9 cellular contexts compared by ENCODE assay signal in the genomic region with DNA sequence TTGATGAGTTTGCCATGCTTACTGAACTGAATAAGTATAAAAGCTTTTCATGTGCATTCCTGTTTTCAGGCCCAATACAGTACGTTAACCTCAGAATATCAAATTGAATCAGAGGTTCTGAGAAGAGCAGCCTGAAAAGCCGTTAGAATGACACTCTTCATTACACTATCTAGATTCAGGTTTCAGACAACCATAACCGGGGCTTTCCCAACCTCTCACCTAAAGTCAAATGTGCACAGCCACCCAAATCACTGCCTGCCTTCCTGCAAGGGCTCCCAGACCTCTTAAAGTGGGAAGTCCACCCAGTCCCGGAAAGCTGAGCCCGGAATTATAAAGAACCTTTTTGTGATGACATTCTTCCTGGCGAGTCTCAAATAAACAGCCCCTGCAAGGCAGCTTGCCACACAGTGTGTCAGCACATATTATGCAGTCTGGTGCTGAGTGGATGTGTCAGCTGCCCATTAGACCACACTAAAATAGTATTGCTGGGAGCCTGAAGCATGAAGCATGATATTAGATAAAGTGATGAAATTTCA.
DNase-seq lines count a peak whose midpoint lies in the region; ATAC-seq and TF ChIP-seq lines count a peak whose summit lies in the region.
"Had no signal": no experiment of that assay in that cellular context is flagged by ENCODE, and none has a peak within 500 bp of the region (broad histone marks: within the 10 kb centered on the region; RNA-seq: fewer than 3 reads in every experiment).

No MANE protein-coding gene starts in this region.

- whole genome bisulfite sequencing in gastroesophageal sphincter (ENCODE audit: low coverage in 1 of 2), 2 donors: 61 to 81% methylated on average over 4 of the region's 6 CpGs

- peak; percentile 45 for DNase-seq in GM13977 (ENCODE audit: low spot score)
- DNase-seq in cerebellar cortex (ENCODE audit: low spot score): no peak
- DNase-seq in osteocyte (ENCODE audit: extremely low spot score, unreplicated experiment): no peak
- DNase-seq in NCI-H446 (lab: John Stamatoyannopoulos, UW): no peak
- no peak for DNase-seq in effector CD4-positive, alpha-beta T cell

- H3K27me3 ChIP-seq in gastroesophageal sphincter: no peaks in the 10 kb centered on the region

- H3K4me3 ChIP-seq in gastroesophageal sphincter: no peak overlapping the region

- no peaks in the 10 kb centered on the region for H3K9me3 ChIP-seq in gastroesophageal sphincter

- in situ Hi-C loops in GM13977 (cut with MboI; ENCODE audit: low pct_unique_long_range_greater_than_20kb, low sequenced_read_pairs, unreplicated experiment): no loop called here

- no peaks in the 10 kb centered on the region for H3K36me3 ChIP-seq in gastroesophageal sphincter

- TF ChIP-seq EP300 in gastroesophageal sphincter (IDR thresholded peaks at IDR 0.05): no peak

- H3K4me1 Mint-ChIP-seq in osteocyte (ENCODE audit: unreplicated experiment): peaks cover 13% of the 10 kb centered on the region

- no peak for TF ChIP-seq POLR2A in gastroesophageal sphincter (IDR thresholded peaks at IDR 0.05)

- H3K4me3 Mint-ChIP-seq in osteocyte (ENCODE audit: unreplicated experiment): no peak overlapping the region

- TF ChIP-seq CTCF in GM13977 (IDR thresholded peaks at IDR 0.05; ENCODE audit: extremely low read depth, insufficient read depth, missing control alignments) (no peak), gastroesophageal sphincter (IDR thresholded peaks at IDR 0.05) (no peak), osteocyte (IDR thresholded peaks at IDR 0.05) (no peak)

- no peak overlapping the region for H3K27ac ChIP-seq in gastroesophageal sphincter

- H3K36me3 Mint-ChIP-seq in osteocyte (ENCODE audit: unreplicated experiment): no peaks in the 10 kb centered on the region

- peaks cover 0 to under 1% (median 0%) of the 10 kb centered on the region in 3 donors for H3K4me1 ChIP-seq in gastroesophageal sphincter

- H3K9me3 Mint-ChIP-seq in osteocyte (ENCODE audit: unreplicated experiment): no peaks in the 10 kb centered on the region

- H3K27me3 Mint-ChIP-seq in osteocyte (ENCODE audit: unreplicated experiment): peaks cover 11% of the 10 kb centered on the region

- H3K27ac Mint-ChIP-seq in osteocyte (ENCODE audit: unreplicated experiment): no peak overlapping the region

- ATAC-seq in GM21360 (IDR thresholded peaks at IDR 0.05; ENCODE audit: unreplicated experiment) (peak; percentile 85), HG03196 (IDR thresholded peaks at IDR 0.05; ENCODE audit: unreplicated experiment) (peak; percentile 90), gastroesophageal sphincter (peak; percentile 36)
- ATAC-seq: Panc1 had no signal

Comparison
In these comparisons a context has a peak if more than half of its experiments do, and no peak if none do; other contexts are left out.
1. ATAC-seq: peak in every context shown above with its lines; median percentile 90 in HG03196; 85 in GM21360; 36 in gastroesophageal sphincter.